In the genomic region with DNA sequence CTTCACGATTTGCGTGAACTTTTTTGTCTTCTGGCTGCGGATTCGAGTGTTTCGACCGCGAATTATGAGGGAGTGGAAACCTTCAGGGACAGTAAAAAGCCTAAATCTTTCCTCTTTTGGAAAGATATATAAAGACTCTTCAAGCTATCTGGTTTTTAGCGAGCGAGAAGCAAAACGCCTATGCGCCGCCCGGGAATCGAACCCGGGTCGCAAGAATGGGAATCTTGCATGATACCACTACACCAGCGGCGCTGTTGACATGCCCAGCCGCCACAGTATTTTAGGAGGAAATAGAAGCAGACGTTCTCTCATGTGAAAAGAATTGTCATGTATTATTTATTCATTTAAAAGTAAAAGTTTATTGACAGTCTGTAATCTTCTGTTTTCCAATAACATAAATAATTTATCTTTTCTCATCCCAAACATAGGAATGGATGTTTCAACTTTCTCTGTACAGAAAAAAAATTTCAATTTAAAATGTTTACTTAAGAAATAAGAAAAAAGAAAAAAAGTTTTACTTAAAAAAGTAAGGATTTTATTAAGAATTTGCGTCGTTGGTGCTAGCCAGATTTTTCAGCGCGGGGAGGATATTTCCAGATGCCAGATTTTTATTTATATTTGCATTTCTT, we compare ENCODE assay signal across 8 cellular contexts.
DNase-seq lines count a peak whose midpoint lies in the region; ATAC-seq and TF ChIP-seq lines count a peak whose summit lies in the region.

No MANE protein-coding gene starts in this region.

- no peaks in the 10 kb centered on the region for H3K4me1 ChIP-seq in endocrine pancreas (ENCODE audit: control insufficient read depth, insufficient read depth, low read length)
- H3K4me1 ChIP-seq in mucosa of stomach (ENCODE audit: control insufficient read depth, insufficient read depth, low read length): peaks cover 8% of the 10 kb centered on the region

- H3K9me3 ChIP-seq in endocrine pancreas (ENCODE audit: control insufficient read depth, low read length) (no peaks in the 10 kb centered on the region), mucosa of stomach (ENCODE audit: control insufficient read depth, low read length) (no peaks in the 10 kb centered on the region)

- H3K9ac ChIP-seq in endocrine pancreas (ENCODE audit: control insufficient read depth, insufficient read depth, low read length) (peak overlapping the region; percentile 8), mucosa of stomach (ENCODE audit: low read length) (peak overlapping the region; percentile 93)

- peak; percentile 95 for DNase-seq in NCI-H82 treated with DMSO at 0.1 percent for 48 hours (lab: John Stamatoyannopoulos, UW; ENCODE audit: unreplicated experiment)
- peak; percentile 78 to 79 for DNase-seq in activated CD8-positive, alpha-beta memory T cell treated with anti-CD3 and anti-CD28 coated beads for 1 hour (ENCODE audit: extremely low read depth in 1 of 2, low read depth in 1 of 2)
- peak; percentile 72 to 96 for DNase-seq in stimulated activated CD8-positive, alpha-beta memory T cell treated with anti-CD3 and anti-CD28 coated beads, Interleukin-4, amount 100 ng/mL, for 4 hours (ENCODE audit: low read depth in 2 of 2, low spot score in 1 of 2)

- H3K4me3 ChIP-seq in endocrine pancreas (ENCODE audit: control insufficient read depth, insufficient read depth, low read length): peak overlapping the region; percentile 35
- H3K4me3 ChIP-seq in mucosa of stomach (ENCODE audit: low read length): peak overlapping the region; percentile 75

- peak overlapping the region; percentile 97 for H3K27ac ChIP-seq in 22Rv1

- H3K27me3 ChIP-seq in endocrine pancreas (ENCODE audit: control insufficient read depth, insufficient read depth, low read length) (no peaks in the 10 kb centered on the region), mucosa of stomach (ENCODE audit: control insufficient read depth, insufficient read depth, low read length) (no peaks in the 10 kb centered on the region)

- no peak for TF ChIP-seq CTCF in 22Rv1 (IDR thresholded peaks at IDR 0.05)

- ATAC-seq in GM19035 (IDR thresholded peaks at IDR 0.05; ENCODE audit: unreplicated experiment) (peak; percentile 34), HG03378 (IDR thresholded peaks at IDR 0.05; ENCODE audit: unreplicated experiment) (peak; percentile 41)

- no peaks in the 10 kb centered on the region for H3K36me3 ChIP-seq in endocrine pancreas (ENCODE audit: control insufficient read depth, insufficient read depth, low read length)
- no peaks in the 10 kb centered on the region for H3K36me3 ChIP-seq in mucosa of stomach (ENCODE audit: control insufficient read depth, insufficient read depth, low read length)

Comparison
In these comparisons a context has a peak if more than half of its experiments do, and no peak if none do; other contexts are left out.
1. Peak in every context shown above with its lines: DNase-seq, ATAC-seq, H3K4me3 ChIP-seq and H3K27ac ChIP-seq.